ENCODE assay signal across 9 cellular contexts in the genomic region with DNA sequence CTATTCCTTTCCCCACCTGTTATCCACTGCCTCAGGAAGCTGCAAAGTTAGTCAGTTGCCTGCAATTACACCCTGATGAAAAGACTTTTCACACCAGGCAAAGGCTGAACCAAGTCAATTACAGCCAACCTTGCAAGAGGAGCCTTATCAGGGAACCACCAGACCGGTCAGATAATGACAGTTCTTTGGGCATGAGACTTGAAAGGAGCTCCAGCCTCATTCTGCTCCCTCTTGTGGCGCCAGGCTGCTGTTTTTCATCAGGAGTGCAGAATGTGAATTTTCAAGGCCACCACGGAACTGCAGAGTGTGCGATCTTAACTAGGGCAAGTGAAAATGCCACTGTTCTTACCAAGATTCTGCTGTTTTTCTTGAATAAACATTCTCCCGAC. TPM values are rescaled to one million over a fixed set of nuclear protein-coding genes. Genes with fewer than 3 reads are reported as not detected.
DNase-seq lines count a peak whose midpoint lies in the region; ATAC-seq and TF ChIP-seq lines count a peak whose summit lies in the region.
"Had no signal": no experiment of that assay in that cellular context is flagged by ENCODE, and none has a peak within 500 bp of the region (broad histone marks: within the 10 kb centered on the region; RNA-seq: fewer than 3 reads in every experiment).

No MANE protein-coding gene starts in this region.

- 2 to 12% methylated on average over 5 of the region's 5 CpGs for WGBS in sigmoid colon, 2 donors

- H3K36me3 Mint-ChIP-seq in activated T-helper 2 cell treated with anti-CD3 and anti-CD28 coated beads, Interferon-gamma antibody, Interleukin-2, Interleukin-4, amounts not matched to agents 10 μg/mL and 5 μg/mL and 100 μg/mL, durations not matched to agents 14 hours and 24 hours and 36 hours (ENCODE audit: low read depth) = no peaks in the 10 kb centered on the region

- H3K27ac Mint-ChIP-seq in activated T-helper 2 cell treated with anti-CD3 and anti-CD28 coated beads, Interferon-gamma antibody, Interleukin-2, Interleukin-4, amounts not matched to agents 10 μg/mL and 5 μg/mL and 100 μg/mL, durations not matched to agents 14 hours and 24 hours and 36 hours = no peak overlapping the region

- CTCF ChIA-PET in AG04449 (lab: Yijun Ruan, JAX) = interaction anchor here (0.8 to 3.8 kb wide), 9 partner anchors 9 to 161 kb away, joined by 3 to 14 read pairs (median 4); a partner anchor contains a TSS

- no peaks in the 10 kb centered on the region for H3K4me1 ChIP-seq in sigmoid colon

- no peak overlapping the region for H3K4me3 ChIP-seq in AG04449 (ENCODE audit: low read depth, low read length)
- no peak overlapping the region for H3K4me3 ChIP-seq in sigmoid colon
- H3K4me3 ChIP-seq: thoracic aorta had no signal

- POLR2A ChIA-PET in AG04449 (lab: Yijun Ruan, JAX) = no interaction called here

- peaks cover 4% of the 10 kb centered on the region for H3K9me3 Mint-ChIP-seq in activated T-helper 2 cell treated with anti-CD3 and anti-CD28 coated beads, Interferon-gamma antibody, Interleukin-2, Interleukin-4, amounts not matched to agents 10 μg/mL and 5 μg/mL and 100 μg/mL, durations not matched to agents 14 hours and 24 hours and 36 hours

- H3K4me1 Mint-ChIP-seq in activated T-helper 2 cell treated with anti-CD3 and anti-CD28 coated beads, Interferon-gamma antibody, Interleukin-2, Interleukin-4, amounts not matched to agents 10 μg/mL and 5 μg/mL and 100 μg/mL, durations not matched to agents 14 hours and 24 hours and 36 hours (ENCODE audit: low read depth) = peaks cover 23% of the 10 kb centered on the region

- no peak overlapping the region for H3K4me3 Mint-ChIP-seq in activated T-helper 2 cell treated with anti-CD3 and anti-CD28 coated beads, Interferon-gamma antibody, Interleukin-2, Interleukin-4, amounts not matched to agents 10 μg/mL and 5 μg/mL and 100 μg/mL, durations not matched to agents 14 hours and 24 hours and 36 hours (ENCODE audit: low read depth)

- no peaks in the 10 kb centered on the region for H3K9me3 ChIP-seq in sigmoid colon
- H3K9me3 ChIP-seq: thoracic aorta had no signal

- ATAC-seq in left cardiac atrium (peak; percentile 83 to 85), HG02970 (IDR thresholded peaks at IDR 0.05; ENCODE audit: low FRiP score, unreplicated experiment) (no peak), GM21786 (IDR thresholded peaks at IDR 0.05; ENCODE audit: unreplicated experiment) (no peak)

- peaks cover 4% of the 10 kb centered on the region for H3K27me3 Mint-ChIP-seq in activated T-helper 2 cell treated with anti-CD3 and anti-CD28 coated beads, Interferon-gamma antibody, Interleukin-2, Interleukin-4, amounts not matched to agents 10 μg/mL and 5 μg/mL and 100 μg/mL, durations not matched to agents 14 hours and 24 hours and 36 hours (ENCODE audit: low read depth)

- TF ChIP-seq POLR2A in sigmoid colon (IDR thresholded peaks at IDR 0.05) = no peak

- DNase-seq in AG04449 (ENCODE audit: low read depth, low spot score) (no peak), GDM1 (lab: John Stamatoyannopoulos, UW) (peak; percentile 15), NCI-H345 treated with DMSO at 0.1 percent for 48 hours (lab: John Stamatoyannopoulos, UW; ENCODE audit: unreplicated experiment) (peak; percentile 20), left cardiac atrium (peak; percentile 77), sigmoid colon (peak; percentile 74)
- peak; percentile 32 for DNase-seq in activated T-helper 2 cell treated with anti-CD3 and anti-CD28 coated beads, Interferon-gamma antibody, Interleukin-2, Interleukin-4, amounts not matched to agents 10 μg/mL and 5 μg/mL and 100 μg/mL, durations not matched to agents 14 hours and 24 hours and 36 hours (ENCODE audit: low spot score)

- peaks cover 0 to 37% (median 0%) of the 10 kb centered on the region in 3 donors for H3K27me3 ChIP-seq in sigmoid colon

- no peak for TF ChIP-seq EP300 in sigmoid colon (IDR thresholded peaks at IDR 0.05)

- peak; percentile 63 for TF ChIP-seq CTCF in AG04449 (IDR thresholded peaks at IDR 0.05; ENCODE audit: insufficient read depth, low read length, missing control alignments)
- peak in 3 of 4 experiments; percentile 6 to 42 (median 38) for TF ChIP-seq CTCF in sigmoid colon (IDR thresholded peaks at IDR 0.05)

- no peaks in the 10 kb centered on the region for H3K36me3 ChIP-seq in sigmoid colon
- H3K36me3 ChIP-seq: thoracic aorta had no signal

- no peak overlapping the region for H3K27ac ChIP-seq in sigmoid colon
- H3K27ac ChIP-seq: thoracic aorta had no signal

- intact Hi-C loops in activated T-helper 2 cell treated with anti-CD3 and anti-CD28 coated beads, Interferon-gamma antibody, Interleukin-2, Interleukin-4, amounts not matched to agents 10 μg/mL and 5 μg/mL and 100 μg/mL, durations not matched to agents 14 hours and 24 hours and 36 hours (cut with micrococcal nuclease) = loop anchor here (2.0 to 5.0 kb wide), 2 partner anchors 84 to 161 kb away; a partner anchor contains a TSS
- intact Hi-C loops in left cardiac atrium (cut with DNase I) (loop anchor here (1.0 to 10.0 kb wide), 3 partner anchors 52 to 84 kb away; a partner anchor contains a TSS), sigmoid colon (cut with DNase I) (loop anchor here (5.0 kb wide), 1 partner anchor 84 kb away; a partner anchor contains a TSS)

RNA-seq across cellular contexts. Expression of a gene that starts 22.5 kb away (rescaled TPM):
- total RNA-seq in activated T-helper 2 cell treated with anti-CD3 and anti-CD28 coated beads, Interferon-gamma antibody, Interleukin-2, Interleukin-4, amounts not matched to agents 10 μg/mL and 5 μg/mL and 100 μg/mL, durations not matched to agents 14 hours and 24 hours and 36 hours = 0.55 and 0.75 TPM in 2 replicates
- total RNA-seq in left cardiac atrium = not detected
- total RNA-seq in sigmoid colon = not detected
- polyA plus RNA-seq in sigmoid colon = under 1 TPM in 1 of 3 donors, not detected in 2; 0.10 TPM
- total RNA-seq: thoracic aorta had no signal

RNA-seq across cellular contexts. Expression of a gene that starts 29.5 kb away (rescaled TPM):
- total RNA-seq in activated T-helper 2 cell treated with anti-CD3 and anti-CD28 coated beads, Interferon-gamma antibody, Interleukin-2, Interleukin-4, amounts not matched to agents 10 μg/mL and 5 μg/mL and 100 μg/mL, durations not matched to agents 14 hours and 24 hours and 36 hours = 0.14 TPM in 1 of 2 replicates, not detected in the other
- total RNA-seq in left cardiac atrium = 1 to 10 TPM in 1 of 2 donors, under 1 TPM in 1; 0.62 to 1.6 TPM
- total RNA-seq in sigmoid colon = 1 to 10 TPM in 1 of 4 donors, under 1 TPM in 2, not detected in 1; 0.36 to 1.7 (median 0.68) TPM
- polyA plus RNA-seq in sigmoid colon = 1 to 10 TPM in 1 of 3 donors, under 1 TPM in 2; 0.60 to 3.3 (median 0.92) TPM

Comparison
In these comparisons a context has a peak if more than half of its experiments do, and no peak if none do; other contexts are left out.
1. ATAC-seq: peak in left cardiac atrium (2 of 2); none in HG02970 (single experiment) and GM21786 (single experiment).